ENCODE assay signal across 25 cellular contexts in the genomic region with DNA sequence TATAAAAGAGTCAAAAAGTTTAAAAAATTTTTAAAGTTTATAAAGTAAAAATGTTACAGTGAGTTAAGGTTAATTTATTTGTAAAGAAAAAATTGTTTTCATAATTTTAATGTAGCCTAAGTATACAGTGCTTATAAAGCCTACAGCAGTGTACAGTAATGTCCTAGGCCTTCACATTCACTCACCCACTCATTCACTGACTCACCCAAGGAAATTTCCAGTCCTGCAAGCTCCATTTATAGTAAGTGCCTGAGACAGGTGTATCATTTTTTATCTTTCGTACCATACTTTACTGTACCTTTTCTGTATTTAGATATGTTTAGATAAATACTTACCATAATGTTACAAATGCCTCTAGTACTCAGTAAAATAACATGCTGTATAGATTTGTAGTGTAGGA.
"Had no signal": no experiment of that assay in that cellular context is flagged by ENCODE, and none has a peak within 500 bp of the region (broad histone marks: within the 10 kb centered on the region; RNA-seq: fewer than 3 reads in every experiment).

No MANE protein-coding gene starts in this region.

- H3K27ac ChIP-seq: left ventricle myocardium inferior, pancreas, prostate gland, transverse colon, upper lobe of right lung had no signal

- H3K9me3 ChIP-seq: pancreas, prostate gland, transverse colon, upper lobe of right lung had no signal

- H3K36me3 ChIP-seq: left ventricle myocardium inferior, pancreas, prostate gland, transverse colon, upper lobe of right lung had no signal

- H3K4me3 ChIP-seq: left ventricle myocardium inferior, lung, mucosa of descending colon, pancreas, prostate gland, smooth muscle cell, transverse colon, upper lobe of right lung had no signal

- H3K4me2 ChIP-seq: smooth muscle cell had no signal

- H3K4me1 ChIP-seq: left ventricle myocardium inferior, prostate gland, transverse colon, upper lobe of right lung had no signal

- H3K27me3 ChIP-seq: pancreas, transverse colon, upper lobe of right lung had no signal

- ATAC-seq: mucosa of descending colon; naive thymus-derived CD4-positive, alpha-beta T cell; natural killer cell treated with Interleukin-12 subunit alpha and Interleukin-12 subunit beta and Interleukin-15 and Interleukin-18, amount 100 ng/mL, for 72 hours; pancreas; right cardiac atrium; sciatic nerve; stimulated activated memory B cell treated with anti-CD40 and anti-IgM and Interleukin-4, amounts not matched to agents 10 μg/mL and 1 μg/mL and 100 μg/mL, for 72 hours; stimulated activated naive CD8-positive, alpha-beta T cell treated with anti-CD3 and anti-CD28 coated beads, Interleukin-15, amount 100 ng/mL, for 72 hours; upper lobe of right lung had no signal

- DNase-seq: hypothalamus; immature natural killer cell; kidney; left ventricle myocardium inferior; midbrain; mucosa of descending colon; naive thymus-derived CD4-positive, alpha-beta T cell; pancreas; retina; stimulated activated CD4-positive, alpha-beta T cell treated with anti-CD3 and anti-CD28 coated beads, Interleukin-1b, Interleukin-23, amount 100 ng/mL, for 48 hours; stimulated activated CD4-positive, alpha-beta T cell treated with anti-CD3 and anti-CD28 coated beads, Interleukin-2, amount 100 ng/mL, for 48 hours; stimulated activated CD4-positive, alpha-beta T cell treated with anti-CD3 and anti-CD28 coated beads, Interleukin-4, amount 100 ng/mL, for 4 hours; stimulated activated CD8-positive, alpha-beta memory T cell treated with anti-CD3 and anti-CD28 coated beads, Interleukin-4, amount 100 ng/mL, for 48 hours; stimulated activated naive CD4-positive, alpha-beta T cell treated with Interleukin-2 at 50 U/mL for 16 hours; stimulated activated naive CD8-positive, alpha-beta T cell treated with anti-CD3 and anti-CD28 coated beads, Interleukin-15, amount 100 ng/mL, for 72 hours; substantia nigra; transverse colon; upper lobe of right lung had no signal
